In the genomic region with DNA sequence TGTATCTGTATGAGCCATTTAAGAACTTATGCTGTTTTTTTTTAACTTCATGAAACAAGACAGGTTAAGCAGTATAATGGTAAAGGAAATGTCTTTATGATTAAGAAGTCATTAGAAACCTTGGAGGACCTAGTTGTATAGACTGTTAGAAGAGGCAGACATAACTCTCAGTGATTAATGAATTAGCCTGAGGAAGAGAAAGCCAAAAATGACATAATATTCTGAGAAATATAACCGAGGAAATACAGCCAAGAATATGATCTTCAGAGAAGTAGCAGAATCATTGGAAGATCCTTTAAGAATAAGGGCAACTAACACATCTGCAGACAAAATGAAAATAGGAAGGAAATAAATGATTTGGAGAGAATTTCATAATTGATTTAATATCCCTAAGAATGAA, we compare ENCODE assay signal across 22 cellular contexts.
DNase-seq lines count a peak whose midpoint lies in the region; ATAC-seq, FAIRE-seq and TF ChIP-seq lines count a peak whose summit lies in the region.
"Had no signal": no experiment of that assay in that cellular context is flagged by ENCODE, and none has a peak within 500 bp of the region (broad histone marks: within the 10 kb centered on the region; RNA-seq: fewer than 3 reads in every experiment).

No MANE protein-coding gene starts in this region.

- H3K4me1 ChIP-seq in PC-9 (replicated peaks; ENCODE audit: insufficient read depth) (no peaks in the 10 kb centered on the region), K562 (replicated peaks in 1 of 2; ENCODE audit: control insufficient read depth in 2 of 2, insufficient read depth in 2 of 2, low read length in 2 of 2) (peaks cover 4 to 21% of the 10 kb centered on the region in 2 experiments; a peak in 3 of 5 replicates), spleen (no peaks in the 10 kb centered on the region)
- H3K4me1 ChIP-seq: A549; BLaER1 treated with 17β-estradiol and CSF1 and Interleukin-3, amounts not matched to agents 10 nM and 100 nM; Caco-2 had no signal

- peak overlapping the region in 1 of 2 experiments; percentile 12; a peak in 1 of 4 replicates for H3K9ac ChIP-seq in K562 (ENCODE audit: insufficient read depth in 1 of 2, low read depth in 2 of 2, low read length in 2 of 2)
- H3K9ac ChIP-seq: BLaER1 treated with 17β-estradiol and CSF1 and Interleukin-3, amounts not matched to agents 10 nM and 100 nM had no signal

- intact Hi-C loops in Right ventricle myocardium superior (cut with DNase I) = no loop called here
- intact Hi-C loops in left ventricle myocardium superior (cut with micrococcal nuclease) = no loop called here
- intact Hi-C loops in PC-9 (cut with micrococcal nuclease; ENCODE audit: unreplicated experiment) = no loop called here
- intact Hi-C loops in K562 (cut with micrococcal nuclease) = no loop called here
- intact Hi-C loops in spleen (cut with DNase I; ENCODE audit: low total_unique reads) = no loop called here

- POLR2A ChIA-PET in PC-9 (lab: Charles Lee; ENCODE audit: unreplicated experiment) (no interaction called here), K562 (lab: Yijun Ruan, JAX) (interaction anchor here (2.6 kb wide), 1 partner anchor 10 kb away, joined by 11 read pairs; no protein-coding TSS in a partner anchor)

- H3K27me3 ChIP-seq in PC-9 (ENCODE audit: insufficient read depth, low read depth) = no peaks in the 10 kb centered on the region
- no peaks in the 10 kb centered on the region for H3K27me3 ChIP-seq in K562 (ENCODE audit: control insufficient read depth in 2 of 2, insufficient read depth in 2 of 2, low read length in 2 of 2)
- no peaks in the 10 kb centered on the region for H3K27me3 ChIP-seq in spleen (replicated peaks in 1 of 7)
- H3K27me3 ChIP-seq: BLaER1 treated with 17β-estradiol and CSF1 and Interleukin-3, amounts not matched to agents 10 nM and 100 nM had no signal

- H3K9me3 ChIP-seq in PC-9 (ENCODE audit: insufficient read depth, low read depth) (no peaks in the 10 kb centered on the region), K562 (replicated peaks; ENCODE audit: control insufficient read depth, insufficient read depth, low read depth, low read length) (no peaks in the 10 kb centered on the region), spleen (peaks cover 0 to 3% (median 0%) of the 10 kb centered on the region in 8 donors)
- H3K9me3 ChIP-seq: A549; BLaER1 treated with 17β-estradiol and CSF1 and Interleukin-3, amounts not matched to agents 10 nM and 100 nM had no signal

- in situ Hi-C loops in K562 (cut with MboI) = no loop called here

- H3K4me3 ChIP-seq in PC-9 (no peak overlapping the region), K562 (no peak overlapping the region), spleen (no peak overlapping the region)
- H3K4me3 ChIP-seq: A549; BLaER1 treated with 17β-estradiol and CSF1 and Interleukin-3, amounts not matched to agents 10 nM and 100 nM had no signal

- no peak for TF ChIP-seq EP300 in K562 (IDR thresholded peaks at IDR 0.05; ENCODE audit: low read length)

- H3K36me3 ChIP-seq in PC-9 (ENCODE audit: low read depth) (no peaks in the 10 kb centered on the region), K562 (ENCODE audit: control insufficient read depth, insufficient read depth, low read length) (no peaks in the 10 kb centered on the region; the same call in 2 of the 3 replicates), spleen (no peaks in the 10 kb centered on the region)
- H3K36me3 ChIP-seq: BLaER1 treated with 17β-estradiol and CSF1 and Interleukin-3, amounts not matched to agents 10 nM and 100 nM had no signal

- H2AFZ ChIP-seq in PC-9 (0 out of 2 replicates have a peak overlapping the region, but pooled peaks have one; percentile 13), K562 (ENCODE audit: low read depth, low read length) (peak overlapping the region; percentile 80)

- CTCF ChIA-PET in PC-9 (lab: Charles Lee) = no interaction called here
- CTCF ChIA-PET in K562 (lab: Yijun Ruan, JAX; ENCODE audit: low intra/inter-chr PET ratio) = no interaction called here

- no peak overlapping the region for H3K4me2 ChIP-seq in PC-9
- no peak overlapping the region for H3K4me2 ChIP-seq in K562 (ENCODE audit: insufficient read depth, low read length)
- H3K4me2 ChIP-seq: A549; BLaER1 treated with 17β-estradiol and CSF1 and Interleukin-3, amounts not matched to agents 10 nM and 100 nM had no signal

- no peak for FAIRE-seq in K562 (lab: Jason Lieb, UNC)
- FAIRE-seq: A549, D721Med, G401.6, GM12891, GM19239 had no signal

- no peaks in the 10 kb centered on the region for H3K9me2 ChIP-seq in PC-9 (ENCODE audit: insufficient read depth)

- TF ChIP-seq POLR2A in K562 (conservative IDR thresholded peaks at IDR 0.05) (no peak), spleen (IDR thresholded peaks at IDR 0.05) (no peak)

- 21% methylated on average over 1 of the region's 1 CpG for WGBS in K562 (ENCODE audit: insufficient coverage, low coverage, missing lambda C conversion rate)
- WGBS in spleen, 5 donors = 30 to 49% (median 38%) methylated on average over 1 of the region's 1 CpG

- ATAC-seq in Right ventricle myocardium superior (ENCODE audit: poor library complexity) = peak; percentile 51
- ATAC-seq in left ventricle myocardium superior = no peak
- ATAC-seq in K562 = no peak
- ATAC-seq: A549; CD8-positive, alpha-beta T cell had no signal

- BruUV-seq in PC-9 (replicated peaks; lab: Mats Ljungman, UMichigan) (no TSS peak), K562 (replicated peaks; lab: Mats Ljungman, UMichigan) (no TSS peak)

- DNase-seq in Right ventricle myocardium superior (no peak), left ventricle myocardium superior (no peak), NCI-H226 (peak; percentile 16), PC-9 (no peak), K562 (ENCODE audit: extremely low read depth in 1 of 4, low spot score in 3 of 4) (no peak), foreskin melanocyte (no peak), spleen (no peak)
- DNase-seq: AML-193; Caco-2; Calu3; CD4-positive, alpha-beta T cell; CD8-positive, alpha-beta T cell; DMS79 treated with DMSO at 0.1 percent for 48 hours; GF-D8 had no signal

- H4K20me1 ChIP-seq in PC-9 (ENCODE audit: insufficient read depth) = no peaks in the 10 kb centered on the region
- H4K20me1 ChIP-seq in K562 (replicated peaks; ENCODE audit: control insufficient read depth, insufficient read depth, low read length) = no peaks in the 10 kb centered on the region
- H4K20me1 ChIP-seq: BLaER1 treated with 17β-estradiol and CSF1 and Interleukin-3, amounts not matched to agents 10 nM and 100 nM had no signal

- peaks cover 2% of the 10 kb centered on the region for H3K9me1 ChIP-seq in K562 (ENCODE audit: control insufficient read depth, insufficient read depth, low read length)

- H3F3A ChIP-seq in PC-9 (ENCODE audit: insufficient read depth, low read depth) = no peaks in the 10 kb centered on the region

- H3K27ac ChIP-seq in PC-9 = no peak overlapping the region
- H3K27ac ChIP-seq in K562 (ENCODE audit: extremely low read depth, low read depth, low read length) = peak overlapping the region; percentile 89; the same call in 1 of the 3 replicates
- H3K27ac ChIP-seq in spleen = no peak overlapping the region
- H3K27ac ChIP-seq: 22Rv1; A549; BLaER1 treated with 17β-estradiol and CSF1 and Interleukin-3, amounts not matched to agents 10 nM and 100 nM; C4-2B had no signal

- H3K79me2 ChIP-seq in PC-9 (ENCODE audit: low read depth) = no peaks in the 10 kb centered on the region
- peaks cover 15% of the 10 kb centered on the region; the same call in 2 of the 3 replicates for H3K79me2 ChIP-seq in K562 (ENCODE audit: control insufficient read depth, insufficient read depth, low read length)

- no peak for TF ChIP-seq RAD21 in K562 (CRISPR knock-in tag; conservative IDR thresholded peaks at IDR 0.05 in 1 of 2, IDR thresholded peaks at IDR 0.05 in 1 of 2)

- TF ChIP-seq CTCF in PC-9 (conservative IDR thresholded peaks at IDR 0.05) (no peak), K562 (IDR thresholded peaks at IDR 0.05 in 2 of 3, conservative IDR thresholded peaks at IDR 0.05 in 1 of 3; ENCODE audit: insufficient read depth in 2 of 3, low read depth in 1 of 3, low read length in 3 of 3) (no peak), spleen (IDR thresholded peaks at IDR 0.05 in 8 of 11, conservative IDR thresholded peaks at IDR 0.05 in 3 of 11) (no peak)

TF ChIP-seq in K562, 482 proteins besides CTCF, POLR2A, EP300 and RAD21:
- TF ChIP-seq, protein P1, sequence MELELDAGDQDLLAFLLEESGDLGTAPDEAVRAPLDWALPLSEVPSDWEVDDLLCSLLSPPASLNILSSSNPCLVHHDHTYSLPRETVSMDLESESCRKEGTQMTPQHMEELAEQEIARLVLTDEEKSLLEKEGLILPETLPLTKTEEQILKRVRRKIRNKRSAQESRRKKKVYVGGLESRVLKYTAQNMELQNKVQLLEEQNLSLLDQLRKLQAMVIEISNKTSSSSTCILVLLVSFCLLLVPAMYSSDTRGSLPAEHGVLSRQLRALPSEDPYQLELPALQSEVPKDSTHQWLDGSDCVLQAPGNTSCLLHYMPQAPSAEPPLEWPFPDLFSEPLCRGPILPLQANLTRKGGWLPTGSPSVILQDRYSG (tag; conservative IDR thresholded peaks at IDR 0.05; ENCODE audit: low read depth) = no peak
- no peak for TF ChIP-seq MTA1 (IDR thresholded peaks at IDR 0.05; ENCODE audit: borderline replicate concordance)
- TF ChIP-seq TCFL5 (CRISPR knock-in tag; conservative IDR thresholded peaks at IDR 0.05) = no peak
- peak; percentile 10 for TF ChIP-seq MEIS2 (IDR thresholded peaks at IDR 0.05; ENCODE audit: partially characterized antibody)
- TF ChIP-seq ZNF408 (CRISPR knock-in tag; IDR thresholded peaks at IDR 0.05; ENCODE audit: low read depth) = no peak
- TF ChIP-seq NFATC3 (IDR thresholded peaks at IDR 0.05) = no peak
